ENCODE assay signal across 7 cellular contexts in the genomic region with DNA sequence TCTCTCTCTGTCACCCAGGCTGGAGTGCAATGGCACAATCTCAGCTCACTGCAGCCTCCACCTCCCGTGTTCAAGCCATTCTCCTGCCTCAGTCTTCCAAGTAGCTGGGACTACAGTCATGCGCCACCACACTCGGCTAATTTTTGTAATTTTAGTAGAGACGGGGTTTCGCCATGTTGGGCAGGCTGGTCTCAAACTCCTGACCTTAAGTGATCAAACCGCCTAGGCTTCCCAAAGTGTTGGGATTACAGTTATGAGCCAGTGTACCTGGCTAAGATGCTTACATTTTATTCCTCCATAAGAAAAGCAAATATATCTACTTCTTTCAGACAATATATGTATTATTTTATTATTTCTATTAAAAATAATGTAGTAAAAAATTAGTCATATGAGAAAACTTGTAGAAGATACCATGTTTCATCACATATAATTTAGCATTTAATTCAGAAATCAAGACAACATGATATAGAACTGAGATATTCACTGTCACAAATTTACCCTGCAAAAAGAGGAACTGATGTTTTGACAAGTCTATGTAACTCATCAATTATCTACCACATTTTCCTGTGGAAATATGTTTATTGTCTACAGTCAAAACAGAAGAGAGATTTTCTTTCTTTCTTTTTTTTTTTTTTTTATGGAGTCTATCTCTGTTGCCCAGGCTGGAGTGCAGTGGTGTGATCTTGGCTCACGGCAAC.
A peak's percentile ranks its signal among the peaks of the same experiment; 100 is the strongest.
DNase-seq lines count a peak whose midpoint lies in the region; ATAC-seq and TF ChIP-seq lines count a peak whose summit lies in the region.
"Not testable (repeated sequence)": the region's sequence is repeated elsewhere in the genome, so short reads cannot be mapped to it uniquely, and the experiment has no call there.

No MANE protein-coding gene starts in this region.

- peak overlapping the region; percentile 66 to 90 (median 82) for H3K4me2 ChIP-seq in BLaER1 treated with 17β-estradiol and CSF1 and Interleukin-3, amounts not matched to agents 10 nM and 100 nM
- H3K4me2 ChIP-seq in Karpas-422 (ENCODE audit: low read depth, low read length, poor library complexity, severe bottlenecking), result peak overlapping the region; percentile 73

- peak overlapping the region; percentile 61 for H3K4me3 Mint-ChIP-seq in activated B cell treated with CpG ODN at 0.5 μM for 24 hours
- H3K4me3 Mint-ChIP-seq in stimulated activated memory B cell treated with anti-CD40 and anti-IgM and Interleukin-4, amounts not matched to agents 10 μg/mL and 1 μg/mL and 100 μg/mL, for 72 hours, result peak overlapping the region; percentile 56

- H3K36me3 ChIP-seq in BLaER1 treated with 17β-estradiol and CSF1 and Interleukin-3, amounts not matched to agents 10 nM and 100 nM; Karpas-422 (ENCODE audit: insufficient read depth, low read length); lower lobe of right lung: not testable (repeated sequence)

- not testable (repeated sequence) for H3K79me2 ChIP-seq in Karpas-422 (ENCODE audit: low read length)

- ATAC-seq in activated B cell treated with CpG ODN at 0.5 μM for 24 hours (ENCODE audit: low read depth), result peak; percentile 38
- ATAC-seq in lower lobe of right lung, result not testable (repeated sequence)
- peak; percentile 34 for ATAC-seq in stimulated activated memory B cell treated with anti-CD40 and anti-IgM and Interleukin-4, amounts not matched to agents 10 μg/mL and 1 μg/mL and 100 μg/mL, for 72 hours

- peak overlapping the region in 4 of 11 experiments; percentile 11 to 58 (median 38); a peak in 6 of 22 replicates for H3K9ac ChIP-seq in BLaER1 treated with 17β-estradiol and CSF1 and Interleukin-3, amounts not matched to agents 10 nM and 100 nM
- peak overlapping the region; percentile 51 for H3K9ac ChIP-seq in Karpas-422 (ENCODE audit: low read length)

- H3K4me1 Mint-ChIP-seq in activated B cell treated with CpG ODN at 0.5 μM for 24 hours, result peaks cover 47% of the 10 kb centered on the region
- H3K4me1 Mint-ChIP-seq in stimulated activated memory B cell treated with anti-CD40 and anti-IgM and Interleukin-4, amounts not matched to agents 10 μg/mL and 1 μg/mL and 100 μg/mL, for 72 hours, result peaks cover 17% of the 10 kb centered on the region

- H3K27ac Mint-ChIP-seq in activated B cell treated with CpG ODN at 0.5 μM for 24 hours, result peak overlapping the region; percentile 46
- H3K27ac Mint-ChIP-seq in stimulated activated memory B cell treated with anti-CD40 and anti-IgM and Interleukin-4, amounts not matched to agents 10 μg/mL and 1 μg/mL and 100 μg/mL, for 72 hours, result not testable (repeated sequence)

- peaks cover 20 to 52% (median 36%) of the 10 kb centered on the region in 11 experiments for H3K9me3 ChIP-seq in BLaER1 treated with 17β-estradiol and CSF1 and Interleukin-3, amounts not matched to agents 10 nM and 100 nM (replicated peaks in 1 of 11)
- not testable (repeated sequence) for H3K9me3 ChIP-seq in Karpas-422 (ENCODE audit: low read length); lower lobe of right lung

- peak overlapping the region in 7 of 11 experiments; percentile 6 to 71 (median 49); a peak in 11 of 22 replicates for H3K27ac ChIP-seq in BLaER1 treated with 17β-estradiol and CSF1 and Interleukin-3, amounts not matched to agents 10 nM and 100 nM
- H3K27ac ChIP-seq in Karpas-422 (ENCODE audit: low read length), result peak overlapping the region; percentile 68
- not testable (repeated sequence) for H3K27ac ChIP-seq in lower lobe of right lung

- POLR2A ChIA-PET in activated B cell treated with CpG ODN at 0.5 μM for 24 hours (lab: Charles Lee), result interaction anchor here (0.6 to 0.8 kb wide), 2 partner anchors 35 to 389 kb away, joined by 3 to 5 read pairs; a partner anchor contains a TSS

- not testable (repeated sequence) for H3K9me3 Mint-ChIP-seq in activated B cell treated with CpG ODN at 0.5 μM for 24 hours; stimulated activated memory B cell treated with anti-CD40 and anti-IgM and Interleukin-4, amounts not matched to agents 10 μg/mL and 1 μg/mL and 100 μg/mL, for 72 hours

- H4K20me1 ChIP-seq in BLaER1 treated with 17β-estradiol and CSF1 and Interleukin-3, amounts not matched to agents 10 nM and 100 nM; Karpas-422 (ENCODE audit: insufficient read depth, low read depth, low read length): not testable (repeated sequence)

- H3K36me3 Mint-ChIP-seq in activated B cell treated with CpG ODN at 0.5 μM for 24 hours (ENCODE audit: low read depth); stimulated activated memory B cell treated with anti-CD40 and anti-IgM and Interleukin-4, amounts not matched to agents 10 μg/mL and 1 μg/mL and 100 μg/mL, for 72 hours: not testable (repeated sequence)

- not testable (repeated sequence) for H3K9me2 ChIP-seq in Karpas-422 (replicated peaks; ENCODE audit: insufficient read depth, low read length)

- CTCF ChIA-PET in activated B cell treated with CpG ODN at 0.5 μM for 24 hours (lab: Charles Lee), result not testable (repeated sequence)

- H3K27me3 Mint-ChIP-seq in activated B cell treated with CpG ODN at 0.5 μM for 24 hours; stimulated activated memory B cell treated with anti-CD40 and anti-IgM and Interleukin-4, amounts not matched to agents 10 μg/mL and 1 μg/mL and 100 μg/mL, for 72 hours: not testable (repeated sequence)

- peak overlapping the region; percentile 86 for H2AFZ ChIP-seq in Karpas-422 (ENCODE audit: low read length)

- TF ChIP-seq CTCF in activated B cell treated with CpG ODN at 0.5 μM for 24 hours (IDR thresholded peaks at IDR 0.05); lower lobe of right lung (IDR thresholded peaks at IDR 0.05): not testable (repeated sequence)

- peak overlapping the region; percentile 22 to 53 (median 39); a peak in 12 of 20 replicates for H3K4me3 ChIP-seq in BLaER1 treated with 17β-estradiol and CSF1 and Interleukin-3, amounts not matched to agents 10 nM and 100 nM
- H3K4me3 ChIP-seq in Karpas-422 (ENCODE audit: low read length) (peak overlapping the region; percentile 63), lower lobe of right lung (peak overlapping the region; percentile 9)

- DNase-seq in Karpas-422 (peak; percentile 40), NAMALWA (ENCODE audit: low spot score) (peak; percentile 53), OCI-M1 (lab: John Stamatoyannopoulos, UW) (peak; percentile 37)
- DNase-seq in activated B cell treated with CpG ODN at 0.5 μM for 24 hours, lower lobe of right lung: not testable (repeated sequence)

- H3K4me1 ChIP-seq in BLaER1 treated with 17β-estradiol and CSF1 and Interleukin-3, amounts not matched to agents 10 nM and 100 nM, result peaks cover 21 to 79% (median 51%) of the 10 kb centered on the region in 10 experiments
- peaks cover 52% of the 10 kb centered on the region for H3K4me1 ChIP-seq in Karpas-422 (ENCODE audit: low read length)
- H3K4me1 ChIP-seq in lower lobe of right lung, result not testable (repeated sequence)

- H3K27me3 ChIP-seq in BLaER1 treated with 17β-estradiol and CSF1 and Interleukin-3, amounts not matched to agents 10 nM and 100 nM; Karpas-422 (ENCODE audit: low read length); lower lobe of right lung (ENCODE audit: low read depth): not testable (repeated sequence)

- intact Hi-C loops in activated B cell treated with CpG ODN at 0.5 μM for 24 hours (cut with micrococcal nuclease), result loop anchor here (5.0 kb wide), 1 partner anchor 35 kb away; no protein-coding TSS in a partner anchor
- intact Hi-C loops in lower lobe of right lung (cut with DNase I), result not testable (repeated sequence)

Comparison
In these comparisons a context has a peak if more than half of its experiments do, and no peak if none do; other contexts are left out.
1. H3K4me3 ChIP-seq: peak in every context shown above with its lines; median percentile 63 in Karpas-422; 39 in BLaER1 treated with 17β-estradiol and CSF1 and Interleukin-3, amounts not matched to agents 10 nM and 100 nM; 9 in lower lobe of right lung.